ENCODE assay signal across 8 cellular contexts in the genomic region with DNA sequence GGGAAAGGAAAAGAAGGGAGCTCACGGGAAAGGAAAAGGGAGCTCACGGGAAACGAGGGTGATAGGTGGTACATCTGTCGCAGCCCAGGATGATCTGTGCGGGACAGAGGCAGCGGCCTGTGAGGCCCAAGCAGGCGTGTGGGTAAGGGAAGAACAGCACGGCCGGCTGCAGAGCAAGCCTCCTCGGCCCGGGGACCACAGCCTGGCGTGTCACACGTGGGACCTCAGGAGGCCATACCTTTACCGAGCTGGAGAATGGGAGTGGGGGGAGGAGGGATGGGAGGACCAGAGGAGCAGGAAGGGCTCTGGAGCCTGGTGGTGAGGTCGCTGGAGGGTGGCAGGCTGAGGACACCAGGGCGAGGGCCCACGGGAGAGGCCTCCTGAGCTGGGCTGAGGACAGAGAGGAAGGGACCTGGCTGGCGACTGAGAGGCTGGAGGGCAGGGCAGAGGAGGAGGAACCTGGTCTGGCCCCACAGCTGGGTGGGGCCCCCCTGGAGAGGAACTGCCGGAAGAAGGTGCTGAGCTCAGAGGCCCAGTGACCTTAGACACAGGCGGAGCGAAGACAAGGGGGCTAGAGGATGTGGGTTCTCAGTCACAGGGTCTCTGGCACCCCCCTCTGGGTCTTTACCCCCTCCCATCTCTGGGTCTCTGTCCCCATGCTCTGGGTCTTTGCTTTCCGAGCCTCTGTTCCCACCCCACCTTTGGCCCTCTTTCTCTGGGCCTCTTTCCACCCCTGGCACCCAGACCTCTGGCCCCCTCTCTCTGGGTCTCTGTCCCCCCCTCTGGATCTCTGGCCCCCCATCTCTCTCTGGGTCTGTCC. TPM values are rescaled to one million over a fixed set of nuclear protein-coding genes. Genes with fewer than 3 reads are reported as not detected.
A peak's percentile ranks its signal among the peaks of the same experiment; 100 is the strongest.
DNase-seq lines count a peak whose midpoint lies in the region; ATAC-seq and TF ChIP-seq lines count a peak whose summit lies in the region.

No MANE protein-coding gene starts in this region.

- intact Hi-C loops in posterior vena cava (cut with DNase I) = loop anchor here (10.0 kb wide), 2 partner anchors 67 to 167 kb away; a partner anchor contains a TSS

- ATAC-seq in GM21717 (IDR thresholded peaks at IDR 0.05; ENCODE audit: unreplicated experiment) (peak; percentile 38), omental fat pad (ENCODE audit: low FRiP score) (no peak)
- peak; percentile 35 for ATAC-seq in activated CD8-positive, alpha-beta memory T cell treated with anti-CD3 and anti-CD28 coated beads, Interleukin-2, amount 10 ng/mL, durations not matched to agents 7 days and 5 days

- H3K4me1 Mint-ChIP-seq in activated CD8-positive, alpha-beta memory T cell treated with anti-CD3 and anti-CD28 coated beads, Interleukin-2, amount 10 ng/mL, durations not matched to agents 7 days and 5 days = peaks cover 78% of the 10 kb centered on the region

- peaks cover 42% of the 10 kb centered on the region for H3K36me3 Mint-ChIP-seq in activated CD8-positive, alpha-beta memory T cell treated with anti-CD3 and anti-CD28 coated beads, Interleukin-2, amount 10 ng/mL, durations not matched to agents 7 days and 5 days

- no peak for TF ChIP-seq CTCF in omental fat pad (IDR thresholded peaks at IDR 0.05)

- DNase-seq in CMK (ENCODE audit: low read depth) (peak; percentile 94), NAMALWA (ENCODE audit: low spot score) (peak; percentile 83), globus pallidus (ENCODE audit: low spot score) (peak; percentile 41), posterior vena cava (ENCODE audit: low spot score) (peak; percentile 87), omental fat pad (ENCODE audit: low spot score) (no peak), DMS79 treated with DMSO at 0.1 percent for 48 hours (lab: John Stamatoyannopoulos, UW) (no peak)
- peak; percentile 85 for DNase-seq in activated CD8-positive, alpha-beta memory T cell treated with anti-CD3 and anti-CD28 coated beads, Interleukin-2, amount 10 ng/mL, durations not matched to agents 7 days and 5 days

- CTCF ChIA-PET in activated CD8-positive, alpha-beta memory T cell treated with anti-CD3 and anti-CD28 coated beads, Interleukin-2, amount 10 ng/mL, durations not matched to agents 7 days and 5 days (lab: Charles Lee) = interaction anchor here (1.0 to 1.5 kb wide), 4 partner anchors 8 to 167 kb away, joined by 3 to 11 read pairs (median 5); a partner anchor contains a TSS

- no peaks in the 10 kb centered on the region for H3K27me3 Mint-ChIP-seq in activated CD8-positive, alpha-beta memory T cell treated with anti-CD3 and anti-CD28 coated beads, Interleukin-2, amount 10 ng/mL, durations not matched to agents 7 days and 5 days

- peak overlapping the region; percentile 97 for H3K27ac Mint-ChIP-seq in activated CD8-positive, alpha-beta memory T cell treated with anti-CD3 and anti-CD28 coated beads, Interleukin-2, amount 10 ng/mL, durations not matched to agents 7 days and 5 days

- peak overlapping the region; percentile 99 for H3K4me3 Mint-ChIP-seq in activated CD8-positive, alpha-beta memory T cell treated with anti-CD3 and anti-CD28 coated beads, Interleukin-2, amount 10 ng/mL, durations not matched to agents 7 days and 5 days

- H3K9me3 Mint-ChIP-seq in activated CD8-positive, alpha-beta memory T cell treated with anti-CD3 and anti-CD28 coated beads, Interleukin-2, amount 10 ng/mL, durations not matched to agents 7 days and 5 days (ENCODE audit: low read depth) = no peaks in the 10 kb centered on the region

RNA-seq across cellular contexts. Expression of a gene that starts 2.9 kb away (rescaled TPM):
- 1,000 to 10,000 TPM; 1,380 to 1,403 TPM for total RNA-seq in activated CD8-positive, alpha-beta memory T cell treated with anti-CD3 and anti-CD28 coated beads, Interleukin-2, amount 10 ng/mL, durations not matched to agents 7 days and 5 days
- 1,000 to 10,000 TPM; 2,854 to 3,275 TPM for total RNA-seq in posterior vena cava
- 1,000 to 10,000 TPM; 6,104 to 9,580 (median 8,850) TPM for total RNA-seq in omental fat pad

RNA-seq across cellular contexts. Expression of a gene that starts 7.6 kb away (rescaled TPM):
- total RNA-seq in activated CD8-positive, alpha-beta memory T cell treated with anti-CD3 and anti-CD28 coated beads, Interleukin-2, amount 10 ng/mL, durations not matched to agents 7 days and 5 days = 100 to 1,000 TPM; 359 to 377 TPM
- total RNA-seq in posterior vena cava (10 to 100 TPM; 44.6 to 53.4 TPM), omental fat pad (10 to 100 TPM; 26.4 to 64.2 (median 37.3) TPM)

RNA-seq across cellular contexts. Expression of a gene that starts 28.7 kb away (rescaled TPM):
- 1 to 10 TPM in 1 of 2 experiments, under 1 TPM in 1; 0.96 to 1.1 TPM for total RNA-seq in activated CD8-positive, alpha-beta memory T cell treated with anti-CD3 and anti-CD28 coated beads, Interleukin-2, amount 10 ng/mL, durations not matched to agents 7 days and 5 days
- total RNA-seq in posterior vena cava = not detected
- not detected for total RNA-seq in omental fat pad

RNA-seq across cellular contexts. Expression of a gene that starts 30.9 kb away (rescaled TPM):
- 10 to 100 TPM; 44.0 to 65.5 TPM for total RNA-seq in activated CD8-positive, alpha-beta memory T cell treated with anti-CD3 and anti-CD28 coated beads, Interleukin-2, amount 10 ng/mL, durations not matched to agents 7 days and 5 days
- total RNA-seq in posterior vena cava = 10 to 100 TPM; 28.0 to 39.5 TPM
- 10 to 100 TPM; 34.3 to 41.0 (median 38.8) TPM for total RNA-seq in omental fat pad

RNA-seq across cellular contexts. Expression of a gene that starts 31.4 kb away (rescaled TPM):
- total RNA-seq in activated CD8-positive, alpha-beta memory T cell treated with anti-CD3 and anti-CD28 coated beads, Interleukin-2, amount 10 ng/mL, durations not matched to agents 7 days and 5 days = 100 to 1,000 TPM; 124 to 125 TPM
- total RNA-seq in posterior vena cava (10 to 100 TPM; 34.7 to 43.1 TPM), omental fat pad (10 to 100 TPM; 66.3 to 83.9 (median 72.4) TPM)

Comparison
In these comparisons a context has a peak if more than half of its experiments do, and no peak if none do; other contexts are left out.
1. DNase-seq: peak in CMK (single experiment), NAMALWA (single experiment), activated CD8-positive, alpha-beta memory T cell treated with anti-CD3 and anti-CD28 coated beads, Interleukin-2, amount 10 ng/mL, durations not matched to agents 7 days and 5 days (single experiment), globus pallidus (single experiment) and posterior vena cava (single experiment); none in omental fat pad (single experiment) and DMS79 treated with DMSO at 0.1 percent for 48 hours (single experiment).
2. RNA of a gene that starts 7.6 kb away (total RNA-seq): 359 to 377 TPM in activated CD8-positive, alpha-beta memory T cell treated with anti-CD3 and anti-CD28 coated beads, Interleukin-2, amount 10 ng/mL, durations not matched to agents 7 days and 5 days; 44.6 to 53.4 TPM in posterior vena cava and 26.4 to 64.2 TPM in omental fat pad; every median in the first group is over 4 times any median in the second.